26 cellular contexts compared by ENCODE assay signal in the genomic region with DNA sequence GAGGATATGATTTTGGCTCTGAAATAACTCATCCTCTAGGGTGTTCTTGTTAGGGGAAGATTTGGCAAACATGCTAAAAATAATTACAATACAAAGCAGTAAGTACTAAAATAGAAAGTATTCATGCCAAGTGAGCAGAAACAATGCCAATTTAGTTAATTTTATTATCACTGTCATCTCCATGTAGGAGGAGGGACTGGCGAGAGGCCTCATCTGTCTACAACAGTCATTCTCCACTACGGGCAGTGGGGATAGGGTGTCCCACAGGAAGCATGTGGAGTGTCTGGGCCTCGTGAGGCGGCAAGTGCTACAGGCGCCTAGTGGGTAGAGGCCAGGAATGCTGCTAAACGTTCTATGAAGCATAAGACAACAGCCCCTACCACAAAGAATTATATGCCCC. TPM values are rescaled to one million over a fixed set of nuclear protein-coding genes. Genes with fewer than 3 reads are reported as not detected.
"Had no signal": no experiment of that assay in that cellular context is flagged by ENCODE, and none has a peak within 500 bp of the region (broad histone marks: within the 10 kb centered on the region; RNA-seq: fewer than 3 reads in every experiment).

No MANE protein-coding gene starts in this region.

- H3K9me3 ChIP-seq: colonic mucosa, esophagus squamous epithelium, heart right ventricle, lower lobe of right lung, pancreas, psoas muscle, right atrium auricular region, stomach had no signal

- H3K4me3 ChIP-seq: colonic mucosa, esophagus squamous epithelium, heart right ventricle, lower lobe of right lung, pancreas, psoas muscle, right atrium auricular region, skin epidermis, stomach had no signal

- H3K27ac ChIP-seq: colonic mucosa, esophagus squamous epithelium, heart right ventricle, lower lobe of right lung, pancreas, psoas muscle, right atrium auricular region, skin epidermis, stomach had no signal

- DNase-seq: activated CD4-positive, alpha-beta T cell treated with anti-CD3 and anti-CD28 coated beads for 1 hour; activated CD8-positive, alpha-beta memory T cell treated with anti-CD3 and anti-CD28 coated beads for 24 hours; activated CD8-positive, alpha-beta memory T cell treated with anti-CD3 and anti-CD28 coated beads, Interleukin-2, amount 50 U/mL, for 4 hours; activated naive CD4-positive, alpha-beta T cell treated with Interleukin-2 at 50 U/mL for 16 hours; activated naive CD8-positive, alpha-beta T cell treated with anti-CD3 and anti-CD28 coated beads for 36 hours; activated T-cell treated with anti-CD3 and anti-CD28 coated beads, Interleukin-2, amount 50 U/mL, for 24 hours; colonic mucosa; endodermal cell; esophagus squamous epithelium; heart right ventricle; lower lobe of right lung; mesendoderm; naive thymus-derived CD8-positive, alpha-beta T cell; pancreas; psoas muscle; stimulated activated CD4-positive, alpha-beta T cell treated with anti-CD3 and anti-CD28 coated beads, Interleukin-1b, Interleukin-23, amount 100 ng/mL, for 48 hours; stomach; T-cell had no signal

- H3K4me1 ChIP-seq: pancreas had no signal

- H3K36me3 ChIP-seq: colonic mucosa, esophagus squamous epithelium, heart right ventricle, lower lobe of right lung, pancreas, right atrium auricular region, stomach had no signal

- H3K27me3 ChIP-seq: pancreas had no signal

- FAIRE-seq: astrocyte, keratinocyte, pancreas, TTC549 had no signal

- ATAC-seq: activated T-helper 17 cell treated with anti-CD3 and anti-CD28 coated beads, Interleukin-2, amount 50 U/mL, for 72 hours; left lobe of liver; lower lobe of right lung; naive thymus-derived CD8-positive, alpha-beta T cell; pancreas; psoas muscle; stimulated activated memory B cell treated with anti-CD40 and anti-IgM and Interleukin-4, amounts not matched to agents 10 μg/mL and 1 μg/mL and 100 μg/mL, for 72 hours; T-cell had no signal

RNA-seq across cellular contexts. Expression of gene ISM2, which starts 3.3 kb away (rescaled TPM):
- total RNA-seq: heart right ventricle; left lobe of liver; lower lobe of right lung; naive thymus-derived CD8-positive, alpha-beta T cell; pancreas; psoas muscle; T-cell had no signal
- polyA plus RNA-seq: heart right ventricle; naive thymus-derived CD8-positive, alpha-beta T cell; pancreas had no signal
